ENCODE assay signal across 1 cellular context in the genomic region with DNA sequence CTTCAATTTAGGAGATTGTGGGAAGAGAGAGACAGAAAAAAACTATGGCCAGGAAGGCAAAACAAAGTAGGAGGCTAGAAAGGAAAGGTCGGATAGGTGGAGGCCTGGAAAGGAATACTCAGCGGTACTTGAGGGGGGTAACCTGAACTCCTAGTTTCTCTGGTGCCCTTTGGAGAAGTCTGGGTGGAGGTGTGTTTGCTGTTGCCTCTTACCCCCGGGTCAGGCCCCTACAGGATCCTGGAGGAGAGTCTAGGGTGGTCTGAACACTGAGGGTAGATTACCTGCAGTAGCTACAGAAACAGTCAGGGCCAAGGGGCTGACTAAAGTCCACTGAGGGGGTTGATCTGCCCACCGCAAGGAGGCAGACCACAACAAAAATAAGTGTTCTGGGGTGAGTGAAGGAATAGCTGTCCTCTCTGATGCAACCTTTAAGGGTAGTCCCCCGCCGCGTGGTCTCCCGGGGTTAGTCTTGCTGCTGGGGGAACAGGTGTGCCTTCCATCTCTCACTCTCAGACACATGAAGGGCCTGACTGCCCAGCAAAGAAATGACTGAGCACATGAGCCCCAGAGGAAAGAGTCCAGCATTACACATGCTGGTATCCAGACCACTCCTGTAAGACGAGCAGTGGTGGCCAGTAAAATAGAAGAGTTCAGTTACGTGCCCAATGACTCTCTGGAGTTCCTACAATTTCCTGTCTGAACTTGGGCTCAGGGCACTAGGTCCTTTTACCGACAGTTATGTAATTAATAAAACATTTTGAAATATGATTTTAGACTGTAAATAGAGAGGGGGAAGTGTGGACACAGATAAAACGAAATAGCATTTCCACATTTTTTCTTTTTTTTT.
TF ChIP-seq lines count a peak whose summit lies in the region.

No MANE protein-coding gene starts in this region.

TF ChIP-seq in WTC11, 78 proteins besides CTCF, POLR2A, EP300 and RAD21 (continued from another document):
- TF ChIP-seq ATF6 (CRISPR knock-in tag; IDR thresholded peaks at IDR 0.05), result no peak
- no peak for TF ChIP-seq NFATC4 (CRISPR knock-in tag; IDR thresholded peaks at IDR 0.05)
- TF ChIP-seq E2F4 (CRISPR knock-in tag; IDR thresholded peaks at IDR 0.05; ENCODE audit: borderline replicate concordance, low read depth), result no peak
TF ChIP-seq in WTC11: peak in this region for 0.
